Comparison of ENCODE assay signal across 25 cellular contexts in genomic region chr6:98092326-98092725, GRCh38.
"Had no signal": no experiment of that assay in that cellular context is flagged by ENCODE, and none has a peak within 500 bp of the region (broad histone marks: within the 10 kb centered on the region; RNA-seq: fewer than 3 reads in every experiment).

No MANE protein-coding gene starts in this region.

- H3K27ac ChIP-seq: dorsolateral prefrontal cortex, heart left ventricle, hepatocyte, neutrophil, pancreas, right atrium auricular region, thoracic aorta, tibial nerve, upper lobe of left lung had no signal

- H3K4me1 ChIP-seq: heart left ventricle, pancreas, right atrium auricular region, tibial nerve, upper lobe of left lung had no signal

- H3K79me2 ChIP-seq: hepatocyte had no signal

- H3K27me3 Mint-ChIP-seq: naive B cell; natural killer cell treated with Interleukin-12 subunit alpha and Interleukin-12 subunit beta and Interleukin-15 and Interleukin-18, amount 100 ng/mL, for 72 hours; progenitor cell of endocrine pancreas; stimulated activated memory B cell treated with anti-CD40 and anti-IgM and Interleukin-4, amounts not matched to agents 10 μg/mL and 1 μg/mL and 100 μg/mL, for 72 hours had no signal

- H3K27me3 ChIP-seq: dorsolateral prefrontal cortex, heart left ventricle, hepatocyte, neutrophil, pancreas, right atrium auricular region, tibial nerve, upper lobe of left lung had no signal

- FAIRE-seq: colon, frontal cortex, kidney, pancreas, urothelium cell line had no signal

- H3K4me3 ChIP-seq: dorsolateral prefrontal cortex, heart left ventricle, hepatocyte, lung, mucosa of descending colon, pancreas, right atrium auricular region, thoracic aorta, tibial nerve, upper lobe of left lung had no signal

- H3K4me1 Mint-ChIP-seq: mesothelial cell of epicardium; naive B cell; stimulated activated memory B cell treated with anti-CD40 and anti-IgM and Interleukin-4, amounts not matched to agents 10 μg/mL and 1 μg/mL and 100 μg/mL, for 72 hours had no signal

- H3K4me2 ChIP-seq: hepatocyte had no signal

- H3K9me3 ChIP-seq: mucosa of descending colon, neutrophil, pancreas, right atrium auricular region, thoracic aorta, tibial nerve, upper lobe of left lung had no signal

- H3K36me3 ChIP-seq: heart left ventricle, neutrophil, pancreas, right atrium auricular region, thoracic aorta, tibial nerve, upper lobe of left lung had no signal

- H3K36me3 Mint-ChIP-seq: mesothelial cell of epicardium; naive B cell; stimulated activated memory B cell treated with anti-CD40 and anti-IgM and Interleukin-4, amounts not matched to agents 10 μg/mL and 1 μg/mL and 100 μg/mL, for 72 hours had no signal

- DNase-seq: dorsolateral prefrontal cortex; effector CD4-positive, alpha-beta T cell; heart left ventricle; kidney; mesenchymal stem cell; mucosa of descending colon; naive B cell; stimulated activated CD4-positive, alpha-beta T cell treated with anti-CD3 and anti-CD28 coated beads, Interleukin-2, amount 100 ng/mL, for 24 hours; stimulated activated CD4-positive, alpha-beta T cell treated with anti-CD3 and anti-CD28 coated beads, Interleukin-4, amount 100 ng/mL, for 24 hours; stimulated activated naive CD8-positive, alpha-beta T cell treated with anti-CD3 and anti-CD28 coated beads, Interleukin-15, Interleukin-2, amounts not matched to agents 100 U/mL and 50 U/mL, for 24 hours; upper lobe of left lung had no signal

- H3K27ac Mint-ChIP-seq: mesothelial cell of epicardium; naive B cell; natural killer cell treated with Interleukin-12 subunit alpha and Interleukin-12 subunit beta and Interleukin-15 and Interleukin-18, amount 100 ng/mL, for 72 hours; progenitor cell of endocrine pancreas; stimulated activated memory B cell treated with anti-CD40 and anti-IgM and Interleukin-4, amounts not matched to agents 10 μg/mL and 1 μg/mL and 100 μg/mL, for 72 hours had no signal

- H2AFZ ChIP-seq: hepatocyte had no signal

- H3K4me3 Mint-ChIP-seq: mesothelial cell of epicardium; naive B cell; natural killer cell treated with Interleukin-12 subunit alpha and Interleukin-12 subunit beta and Interleukin-15 and Interleukin-18, amount 100 ng/mL, for 72 hours; stimulated activated memory B cell treated with anti-CD40 and anti-IgM and Interleukin-4, amounts not matched to agents 10 μg/mL and 1 μg/mL and 100 μg/mL, for 72 hours had no signal
